ENCODE assay signal across 17 cellular contexts in genomic region chr12:15988983-15989382, GRCh38.
DNase-seq lines count a peak whose midpoint lies in the region; ATAC-seq lines count a peak whose summit lies in the region.
"Had no signal": no experiment of that assay in that cellular context is flagged by ENCODE, and none has a peak within 500 bp of the region (broad histone marks: within the 10 kb centered on the region; RNA-seq: fewer than 3 reads in every experiment).

No MANE protein-coding gene starts in this region.

- H3K27me3 ChIP-seq in SJCRH30 (no peaks in the 10 kb centered on the region), neuronal stem cell (ENCODE audit: control insufficient read depth in 3 of 3, insufficient read depth in 3 of 3, low read depth in 1 of 3, low read length in 3 of 3) (no peaks in the 10 kb centered on the region), aorta (ENCODE audit: control insufficient read depth in 1 of 2, insufficient read depth in 2 of 2, low read length in 1 of 2) (no peaks in the 10 kb centered on the region)
- H3K27me3 ChIP-seq: BLaER1 treated with 17β-estradiol and CSF1 and Interleukin-3, amounts not matched to agents 10 nM and 100 nM had no signal

- H3K4me3 ChIP-seq in SJCRH30 (no peak overlapping the region), neuronal stem cell (ENCODE audit: low read length in 2 of 2) (no peak overlapping the region), aorta (ENCODE audit: low read length in 2 of 2) (no peak overlapping the region)
- H3K4me3 ChIP-seq: BLaER1 treated with 17β-estradiol and CSF1 and Interleukin-3, amounts not matched to agents 10 nM and 100 nM; GM12878; GM23248; HAP-1 had no signal

- H2BK12ac ChIP-seq in neuronal stem cell (ENCODE audit: low read length): no peak overlapping the region

- no peak overlapping the region for H2AK5ac ChIP-seq in neuronal stem cell (ENCODE audit: low read depth, low read length)

- H3K23ac ChIP-seq in neuronal stem cell (ENCODE audit: low read depth, low read length, poor library complexity): no peak overlapping the region

- no peak overlapping the region for H3K4me2 ChIP-seq in neuronal stem cell (ENCODE audit: insufficient read depth, low read length, poor library complexity, severe bottlenecking)
- H3K4me2 ChIP-seq: BLaER1 treated with 17β-estradiol and CSF1 and Interleukin-3, amounts not matched to agents 10 nM and 100 nM had no signal

- no CpG with 5 or more reads among the region's 5 CpGs for whole genome bisulfite sequencing in neuronal stem cell (ENCODE audit: extremely low coverage in 2 of 2, insufficient read length in 2 of 2, insufficient replicate concordance in 1 of 2), 2 donors
- 91 to 97% methylated on average over 5 of the region's 5 CpGs for WGBS in aorta, 2 donors

- H4K91ac ChIP-seq in neuronal stem cell (ENCODE audit: low read depth, low read length, poor library complexity): no peak overlapping the region

- peaks cover 7% of the 10 kb centered on the region for H3K36me3 ChIP-seq in SJCRH30
- peaks cover 10 to 53% of the 10 kb centered on the region in 2 donors for H3K36me3 ChIP-seq in neuronal stem cell (replicated peaks in 1 of 2; ENCODE audit: control insufficient read depth in 2 of 2, insufficient read depth in 2 of 2, low read length in 2 of 2)
- no peaks in the 10 kb centered on the region for H3K36me3 ChIP-seq in aorta (ENCODE audit: control insufficient read depth in 1 of 2, insufficient read depth in 2 of 2, low read length in 1 of 2)

- no peak overlapping the region for H3K14ac ChIP-seq in neuronal stem cell (ENCODE audit: low read length)

- peak overlapping the region; percentile 80 for H3K18ac ChIP-seq in neuronal stem cell (ENCODE audit: low read length)

- no peak overlapping the region for H3K4ac ChIP-seq in neuronal stem cell (ENCODE audit: low read length)

- H2BK15ac ChIP-seq in neuronal stem cell (ENCODE audit: low read length): no peak overlapping the region

- peak; percentile 37 to 39 for DNase-seq in SJCRH30
- DNase-seq in myocyte (ENCODE audit: low read depth): peak; percentile 88
- DNase-seq in neuronal stem cell (ENCODE audit: low spot score): no peak
- DNase-seq in NCI-H446 treated with DMSO at 0.1 percent for 48 hours (lab: John Stamatoyannopoulos, UW): no peak
- no peak for DNase-seq in aorta
- DNase-seq: 8988T; Calu3; CD8-positive, alpha-beta T cell; DND-41; EL; GM23248 had no signal

- H3K79me1 ChIP-seq in neuronal stem cell (ENCODE audit: low read depth, low read length): peaks cover 2% of the 10 kb centered on the region

- no peak overlapping the region for H2AFZ ChIP-seq in neuronal stem cell (ENCODE audit: low read length)
- H2AFZ ChIP-seq: GM23248 had no signal

- intact Hi-C loops in aorta (cut with DNase I): loop anchor here in 1 of 2 donors (10.0 kb wide), 1 partner anchor 376 kb away; no protein-coding TSS in a partner anchor

- ATAC-seq in GM19395 (IDR thresholded peaks at IDR 0.05; ENCODE audit: unreplicated experiment): no peak
- no peak for ATAC-seq in HG02642 (IDR thresholded peaks at IDR 0.05; ENCODE audit: poor library complexity, unreplicated experiment)
- no peak for ATAC-seq in aorta (ENCODE audit: low FRiP score)
- ATAC-seq: CD8-positive, alpha-beta T cell; GM12878 had no signal

- H3K4me1 ChIP-seq in SJCRH30 (no peaks in the 10 kb centered on the region), neuronal stem cell (ENCODE audit: control insufficient read depth in 2 of 2, insufficient read depth in 1 of 2, low read depth in 1 of 2, low read length in 2 of 2) (no peaks in the 10 kb centered on the region), aorta (ENCODE audit: control insufficient read depth in 1 of 2, insufficient read depth in 2 of 2, low read length in 2 of 2) (no peaks in the 10 kb centered on the region)
- H3K4me1 ChIP-seq: HAP-1 had no signal

- H4K8ac ChIP-seq in neuronal stem cell (ENCODE audit: low read depth, low read length): no peak overlapping the region

- H2BK120ac ChIP-seq in neuronal stem cell (ENCODE audit: low read depth, low read length): no peak overlapping the region

- no peak overlapping the region for H3K9ac ChIP-seq in neuronal stem cell (ENCODE audit: low read depth, low read length, poor library complexity)
- H3K9ac ChIP-seq: BLaER1 treated with 17β-estradiol and CSF1 and Interleukin-3, amounts not matched to agents 10 nM and 100 nM; GM23248 had no signal

- H3K9me3 ChIP-seq in SJCRH30 (replicated peaks) (no peaks in the 10 kb centered on the region), neuronal stem cell (replicated peaks in 1 of 2; ENCODE audit: control insufficient read depth in 2 of 2, insufficient read depth in 1 of 2, low read depth in 1 of 2, low read length in 2 of 2) (no peaks in the 10 kb centered on the region), aorta (ENCODE audit: control insufficient read depth, low read length) (no peaks in the 10 kb centered on the region)
- H3K9me3 ChIP-seq: HAP-1 had no signal

- H3K27ac ChIP-seq in SJCRH30: no peak overlapping the region
- no peak overlapping the region for H3K27ac ChIP-seq in neuronal stem cell (replicated peaks; ENCODE audit: low read length)
- no peak overlapping the region for H3K27ac ChIP-seq in aorta (ENCODE audit: low read depth in 1 of 2, low read length in 2 of 2)
- H3K27ac ChIP-seq: BLaER1 treated with 17β-estradiol and CSF1 and Interleukin-3, amounts not matched to agents 10 nM and 100 nM; GM23248; HL-60 had no signal

- no peak overlapping the region for H2BK5ac ChIP-seq in neuronal stem cell (ENCODE audit: low read length)

Comparison
In these comparisons a context has a peak if more than half of its experiments do, and no peak if none do; other contexts are left out.
1. DNase-seq: peak in SJCRH30 (2 of 2) and myocyte (single experiment); none in neuronal stem cell (single experiment), NCI-H446 treated with DMSO at 0.1 percent for 48 hours (single experiment) and aorta (0 of 2).